Comparison of ENCODE assay signal across 23 cellular contexts in the genomic region with DNA sequence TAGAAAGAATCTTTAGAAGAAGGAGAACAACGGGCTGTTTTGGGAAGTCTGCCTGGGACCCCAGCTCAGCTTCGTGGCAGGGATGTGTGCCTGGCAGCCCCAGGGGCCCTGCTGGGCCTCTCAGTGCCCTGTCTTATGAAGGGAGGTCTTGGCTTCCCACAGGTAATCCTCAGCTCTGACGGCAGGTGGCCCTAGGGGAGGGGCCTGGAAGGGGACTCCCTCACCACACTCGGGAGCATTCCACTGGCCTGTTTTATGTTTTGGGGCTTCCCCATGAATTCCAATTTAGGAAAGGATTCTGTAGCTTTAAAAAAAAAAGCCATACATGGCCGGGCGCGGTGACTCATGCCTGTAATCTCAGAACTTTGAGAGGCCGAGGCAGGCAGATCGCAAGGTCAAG. TPM values are rescaled to one million over a fixed set of nuclear protein-coding genes. Genes with fewer than 3 reads are reported as not detected.
DNase-seq lines count a peak whose midpoint lies in the region; ATAC-seq and TF ChIP-seq lines count a peak whose summit lies in the region.
"Had no signal": no experiment of that assay in that cellular context is flagged by ENCODE, and none has a peak within 500 bp of the region (broad histone marks: within the 10 kb centered on the region; RNA-seq: fewer than 3 reads in every experiment).

No MANE protein-coding gene starts in this region.

- ATAC-seq in GM23338 (peak; percentile 94), HG03354 (IDR thresholded peaks at IDR 0.05; ENCODE audit: poor library complexity, severe bottlenecking, unreplicated experiment) (no peak)
- ATAC-seq in activated CD8-positive, alpha-beta T cell treated with anti-CD3 and anti-CD28 coated beads for 36 hours, result no peak
- ATAC-seq: GM12878, left cardiac atrium had no signal

- BruUV-seq in mammary epithelial cell (replicated peaks; lab: Mats Ljungman, UMichigan), result no TSS peak

- H3K9me3 Mint-ChIP-seq in GM23338, result no peaks in the 10 kb centered on the region
- H3K9me3 Mint-ChIP-seq in activated CD8-positive, alpha-beta T cell treated with anti-CD3 and anti-CD28 coated beads for 36 hours, result no peaks in the 10 kb centered on the region
- H3K9me3 Mint-ChIP-seq: activated CD4-positive, alpha-beta T cell treated with anti-CD3 and anti-CD28 coated beads, Interleukin-2, amount 10 ng/mL, durations not matched to agents 7 days and 5 days; activated naive CD8-positive, alpha-beta T cell treated with anti-CD3 and anti-CD28 coated beads for 36 hours; CD4-positive, alpha-beta T cell; HFFc6; T-helper 1 cell treated with Interleukin-12 subunit alpha and Interleukin-12 subunit beta and Interleukin-4 antibody, amounts not matched to agents 30 μg/mL and 1 μg/mL, for 36 hours had no signal

- H4K20me1 ChIP-seq in GM23338 (replicated peaks; ENCODE audit: insufficient read depth) (no peaks in the 10 kb centered on the region), mammary epithelial cell (ENCODE audit: insufficient read depth, low read length) (no peaks in the 10 kb centered on the region)

- CTCF ChIA-PET in mammary epithelial cell (lab: Charles Lee; ENCODE audit: low non-redundant PET), result interaction anchor here (0.6 kb wide), 1 partner anchor 264 kb away, joined by 5 read pairs; no protein-coding TSS in a partner anchor
- CTCF ChIA-PET in activated CD8-positive, alpha-beta T cell treated with anti-CD3 and anti-CD28 coated beads for 36 hours (lab: Charles Lee), result interaction anchor here (0.6 to 1.3 kb wide), 2 partner anchors 8 to 11 kb away, joined by 3 to 8 read pairs; no protein-coding TSS in a partner anchor

- H2AFZ ChIP-seq in GM23338 (peak overlapping the region; percentile 47; the same call in 1 of the 2 replicates), mammary epithelial cell (ENCODE audit: low read depth, low read length) (no peak overlapping the region)

- H3K4me3 Mint-ChIP-seq in GM23338, result no peak overlapping the region
- no peak overlapping the region for H3K4me3 Mint-ChIP-seq in activated CD8-positive, alpha-beta T cell treated with anti-CD3 and anti-CD28 coated beads for 36 hours
- H3K4me3 Mint-ChIP-seq: activated CD4-positive, alpha-beta T cell treated with anti-CD3 and anti-CD28 coated beads, Interleukin-2, amount 10 ng/mL, durations not matched to agents 7 days and 5 days; activated naive CD8-positive, alpha-beta T cell treated with anti-CD3 and anti-CD28 coated beads for 36 hours; CD4-positive, alpha-beta T cell; HFFc6; T-helper 1 cell treated with Interleukin-12 subunit alpha and Interleukin-12 subunit beta and Interleukin-4 antibody, amounts not matched to agents 30 μg/mL and 1 μg/mL, for 36 hours had no signal

- peak; percentile 21 for DNase-seq in A172 (ENCODE audit: low spot score)
- DNase-seq in GM23338 (ENCODE audit: low spot score), result peak; percentile 30
- DNase-seq in mammary epithelial cell, result peak; percentile 8
- DNase-seq in left kidney (ENCODE audit: low read depth, low spot score), result peak; percentile 34
- no peak for DNase-seq in activated CD8-positive, alpha-beta T cell treated with anti-CD3 and anti-CD28 coated beads for 36 hours
- no peak for DNase-seq in cerebellum (ENCODE audit: low spot score)
- no peak for DNase-seq in posterior vena cava (ENCODE audit: low spot score)
- DNase-seq: activated CD4-positive, alpha-beta T cell treated with anti-CD3 and anti-CD28 coated beads, Interleukin-2, amount 10 ng/mL, durations not matched to agents 7 days and 5 days; activated naive CD8-positive, alpha-beta T cell treated with anti-CD3 and anti-CD28 coated beads for 36 hours; CD4-positive, alpha-beta T cell; DMS79; HFFc6; Kasumi-1; left cardiac atrium; NCI-H1092 treated with DMSO at 0.1 percent for 48 hours; NCI-H2081; SIG-M5 had no signal

- 39% methylated on average over 9 of the region's 9 CpGs for WGBS in mammary epithelial cell (ENCODE audit: low coverage, missing lambda C conversion rate)

- H3K27me3 Mint-ChIP-seq in GM23338 (ENCODE audit: insufficient read depth, low read depth, poor library complexity), result peaks cover 7% of the 10 kb centered on the region
- H3K27me3 Mint-ChIP-seq in activated CD8-positive, alpha-beta T cell treated with anti-CD3 and anti-CD28 coated beads for 36 hours, result peaks cover 10% of the 10 kb centered on the region
- H3K27me3 Mint-ChIP-seq: CD4-positive, alpha-beta T cell had no signal

- H3K36me3 ChIP-seq in GM23338 (ENCODE audit: insufficient read depth) (no peaks in the 10 kb centered on the region), mammary epithelial cell (ENCODE audit: insufficient read depth, low read length) (no peaks in the 10 kb centered on the region)
- H3K36me3 ChIP-seq: suprapubic skin had no signal

- no peak overlapping the region for H3K27ac Mint-ChIP-seq in GM23338
- H3K27ac Mint-ChIP-seq in activated CD8-positive, alpha-beta T cell treated with anti-CD3 and anti-CD28 coated beads for 36 hours, result no peak overlapping the region
- H3K27ac Mint-ChIP-seq: activated CD4-positive, alpha-beta T cell treated with anti-CD3 and anti-CD28 coated beads, Interleukin-2, amount 10 ng/mL, durations not matched to agents 7 days and 5 days; activated naive CD8-positive, alpha-beta T cell treated with anti-CD3 and anti-CD28 coated beads for 36 hours; HFFc6; T-helper 1 cell treated with Interleukin-12 subunit alpha and Interleukin-12 subunit beta and Interleukin-4 antibody, amounts not matched to agents 30 μg/mL and 1 μg/mL, for 36 hours had no signal

- dilution Hi-C loops in mammary epithelial cell (cut with HindIII; ENCODE audit: low sequenced_read_pairs), result no loop called here

- in situ Hi-C loops in mammary epithelial cell (cut with MboI; ENCODE audit: low sequenced_read_pairs in 2 of 2), result loop anchor here in 1 of 2 donors (25.0 kb wide), 1 partner anchor 270 kb away; no protein-coding TSS in a partner anchor

- H3K36me3 Mint-ChIP-seq in GM23338 (ENCODE audit: low read depth), result no peaks in the 10 kb centered on the region
- no peaks in the 10 kb centered on the region for H3K36me3 Mint-ChIP-seq in activated CD8-positive, alpha-beta T cell treated with anti-CD3 and anti-CD28 coated beads for 36 hours (ENCODE audit: low read depth)
- H3K36me3 Mint-ChIP-seq: activated naive CD8-positive, alpha-beta T cell treated with anti-CD3 and anti-CD28 coated beads for 36 hours had no signal

- H3K9me3 ChIP-seq in mammary epithelial cell (replicated peaks; ENCODE audit: insufficient read depth, low read length), result no peaks in the 10 kb centered on the region
- H3K9me3 ChIP-seq: suprapubic skin had no signal

- H3F3A ChIP-seq in GM23338 (replicated peaks; ENCODE audit: low read depth), result no peaks in the 10 kb centered on the region

- H3K27me3 ChIP-seq in GM23338 (ENCODE audit: insufficient read depth) (no peaks in the 10 kb centered on the region), mammary epithelial cell (ENCODE audit: insufficient read depth, low read length) (no peaks in the 10 kb centered on the region)

- H3K4me3 ChIP-seq in GM23338, result no peak overlapping the region
- H3K4me3 ChIP-seq in mammary epithelial cell (replicated peaks in 1 of 3; ENCODE audit: insufficient read depth in 1 of 3, low read depth in 2 of 3, low read length in 3 of 3), result no peak overlapping the region
- H3K4me3 ChIP-seq: GM12878, suprapubic skin had no signal

- H3K27ac ChIP-seq in GM23338 (ENCODE audit: low read depth) (no peak overlapping the region), mammary epithelial cell (ENCODE audit: insufficient read depth, low read depth, low read length) (no peak overlapping the region)
- H3K27ac ChIP-seq: suprapubic skin had no signal

- 0 out of 2 replicates have a peak, but pooled peaks cover 2% of the 10 kb centered on the region for H3K9me2 ChIP-seq in GM23338 (ENCODE audit: insufficient read depth)

- H3K9ac ChIP-seq in mammary epithelial cell (ENCODE audit: insufficient read depth, low read length), result no peak overlapping the region

- peaks cover 18% of the 10 kb centered on the region for H3K4me1 Mint-ChIP-seq in GM23338
- H3K4me1 Mint-ChIP-seq in activated CD8-positive, alpha-beta T cell treated with anti-CD3 and anti-CD28 coated beads for 36 hours (ENCODE audit: low read depth), result peaks cover 24% of the 10 kb centered on the region

- POLR2A ChIA-PET in activated CD8-positive, alpha-beta T cell treated with anti-CD3 and anti-CD28 coated beads for 36 hours (lab: Charles Lee), result interaction anchor here (1.3 kb wide), 1 partner anchor 43 kb away, joined by 3 read pairs; no protein-coding TSS in a partner anchor

- intact Hi-C loops in mammary epithelial cell (cut with micrococcal nuclease) (no loop called here), posterior vena cava (cut with DNase I) (loop anchor here in 1 of 2 donors (10.0 kb wide), 1 partner anchor 113 kb away; no protein-coding TSS in a partner anchor)
- intact Hi-C loops in activated CD8-positive, alpha-beta T cell treated with anti-CD3 and anti-CD28 coated beads for 36 hours (cut with micrococcal nuclease), result loop anchor here (5.0 kb wide), 1 partner anchor 40 kb away; no protein-coding TSS in a partner anchor

- TF ChIP-seq CTCF in GM23338 (conservative IDR thresholded peaks at IDR 0.05; ENCODE audit: low read depth in 2 of 2), result no peak
- peak in 1 of 2 donors; percentile 15 for TF ChIP-seq CTCF in mammary epithelial cell (conservative IDR thresholded peaks at IDR 0.05 in 1 of 2, IDR thresholded peaks at IDR 0.05 in 1 of 2; ENCODE audit: extremely low read depth in 1 of 2, insufficient read depth in 1 of 2, low read depth in 1 of 2, low read length in 2 of 2)
- no peak for TF ChIP-seq CTCF in activated CD8-positive, alpha-beta T cell treated with anti-CD3 and anti-CD28 coated beads for 36 hours (IDR thresholded peaks at IDR 0.05)

- H3K4me2 ChIP-seq in GM23338, result no peak overlapping the region
- H3K4me2 ChIP-seq in mammary epithelial cell (ENCODE audit: insufficient read depth, low read depth, low read length), result no peak overlapping the region

- no peaks in the 10 kb centered on the region for H3K79me2 ChIP-seq in GM23338 (replicated peaks; ENCODE audit: insufficient read depth)
- no peaks in the 10 kb centered on the region for H3K79me2 ChIP-seq in mammary epithelial cell (ENCODE audit: insufficient read depth, low read length)

- H3K4me1 ChIP-seq in GM23338 (ENCODE audit: insufficient read depth) (no peaks in the 10 kb centered on the region), mammary epithelial cell (ENCODE audit: insufficient read depth, low read length) (peaks cover 17% of the 10 kb centered on the region)

RNA-seq across cellular contexts. Expression of gene DMBT1, which starts 3.0 kb away (rescaled TPM):
- total RNA-seq in A172 (2014; rRNA removed; shearing (Covaris generic)), result not detected in 2 replicates
- total RNA-seq in GM23338 (2014; rRNA removed; shearing (Covaris generic)), result 0.03 TPM in 1 of 2 replicates, not detected in the other
- 0.05 TPM in 1 of 2 replicates, not detected in the other for polyA plus RNA-seq in GM23338 (2016; fragmentation: Nextera tagmentation; extraction: Ambion mirVana)
- total RNA-seq in mammary epithelial cell, result under 1 TPM; 0.24 to 0.33 TPM
- polyA plus RNA-seq in mammary epithelial cell, result 1.1 TPM
- polyA minus RNA-seq in mammary epithelial cell, result 1.6 TPM
- total RNA-seq in activated CD8-positive, alpha-beta T cell treated with anti-CD3 and anti-CD28 coated beads for 36 hours, result not detected
- 0.36 TPM for total RNA-seq in cerebellum
- not detected for total RNA-seq in posterior vena cava
- total RNA-seq: activated CD4-positive, alpha-beta T cell treated with anti-CD3 and anti-CD28 coated beads, Interleukin-2, amount 10 ng/mL, durations not matched to agents 7 days and 5 days; activated naive CD8-positive, alpha-beta T cell treated with anti-CD3 and anti-CD28 coated beads for 36 hours; CD4-positive, alpha-beta T cell; left cardiac atrium had no signal
- polyA plus RNA-seq: fibroblast of lung, neural cell had no signal

Comparison
In these comparisons a context has a peak if more than half of its experiments do, and no peak if none do; other contexts are left out.
1. DNase-seq: peak in A172 (single experiment), GM23338 (single experiment), mammary epithelial cell (single experiment) and left kidney (single experiment); none in activated CD8-positive, alpha-beta T cell treated with anti-CD3 and anti-CD28 coated beads for 36 hours (single experiment), cerebellum (single experiment) and posterior vena cava (single experiment).